ENCODE assay signal across 23 cellular contexts in genomic region chr11:118632577-118633318, GRCh38. TPM values are rescaled to one million over a fixed set of nuclear protein-coding genes. Genes with fewer than 3 reads are reported as not detected.
"Had no signal": no experiment of that assay in that cellular context is flagged by ENCODE, and none has a peak within 500 bp of the region (broad histone marks: within the 10 kb centered on the region; RNA-seq: fewer than 3 reads in every experiment).

No MANE protein-coding gene starts in this region.

- H3K27me3 ChIP-seq: adrenal gland, brain microvascular endothelial cell, upper lobe of left lung had no signal

- H3K27ac Mint-ChIP-seq: activated B cell treated with CpG ODN at 0.5 μM for 24 hours; activated CD4-positive, alpha-beta T cell treated with anti-CD3 and anti-CD28 coated beads, Interleukin-2, amount 10 ng/mL, durations not matched to agents 7 days and 5 days; activated naive CD4-positive, alpha-beta T cell treated with anti-CD3 and anti-CD28 coated beads, Interleukin-2, amount 10 ng/mL, durations not matched to agents 7 days and 5 days; activated T-helper 2 cell treated with anti-CD3 and anti-CD28 coated beads, Interferon-gamma antibody, Interleukin-2, Interleukin-4, amounts not matched to agents 10 μg/mL and 5 μg/mL and 100 μg/mL, durations not matched to agents 14 hours and 24 hours and 36 hours; endodermal cell; stimulated activated naive CD8-positive, alpha-beta T cell treated with anti-CD3 and anti-CD28 coated beads, Interleukin-15, Interleukin-2, amounts not matched to agents 100 ng/mL and 50 ng/mL, for 24 hours had no signal

- H3K36me3 Mint-ChIP-seq: activated naive CD4-positive, alpha-beta T cell treated with anti-CD3 and anti-CD28 coated beads, Interleukin-2, amount 10 ng/mL, durations not matched to agents 7 days and 5 days; naive thymus-derived CD4-positive, alpha-beta T cell had no signal

- H3K9me3 Mint-ChIP-seq: activated B cell treated with CpG ODN at 0.5 μM for 24 hours; activated CD4-positive, alpha-beta T cell treated with anti-CD3 and anti-CD28 coated beads, Interleukin-2, amount 10 ng/mL, durations not matched to agents 7 days and 5 days; activated naive CD4-positive, alpha-beta T cell treated with anti-CD3 and anti-CD28 coated beads, Interleukin-2, amount 10 ng/mL, durations not matched to agents 7 days and 5 days; activated T-helper 2 cell treated with anti-CD3 and anti-CD28 coated beads, Interferon-gamma antibody, Interleukin-2, Interleukin-4, amounts not matched to agents 10 μg/mL and 5 μg/mL and 100 μg/mL, durations not matched to agents 14 hours and 24 hours and 36 hours; endodermal cell; naive thymus-derived CD4-positive, alpha-beta T cell; stimulated activated naive CD8-positive, alpha-beta T cell treated with anti-CD3 and anti-CD28 coated beads, Interleukin-15, Interleukin-2, amounts not matched to agents 100 ng/mL and 50 ng/mL, for 24 hours had no signal

- H3K4me1 Mint-ChIP-seq: activated B cell treated with CpG ODN at 0.5 μM for 24 hours; activated naive CD4-positive, alpha-beta T cell treated with anti-CD3 and anti-CD28 coated beads, Interleukin-2, amount 10 ng/mL, durations not matched to agents 7 days and 5 days had no signal

- H3K27me3 Mint-ChIP-seq: activated CD4-positive, alpha-beta T cell treated with anti-CD3 and anti-CD28 coated beads, Interleukin-2, amount 10 ng/mL, durations not matched to agents 7 days and 5 days; stimulated activated naive CD8-positive, alpha-beta T cell treated with anti-CD3 and anti-CD28 coated beads, Interleukin-15, Interleukin-2, amounts not matched to agents 100 ng/mL and 50 ng/mL, for 24 hours had no signal

- H3K27ac ChIP-seq: brain microvascular endothelial cell had no signal

- ATAC-seq: naive thymus-derived CD4-positive, alpha-beta T cell had no signal

- DNase-seq: activated B cell treated with CpG ODN at 0.5 μM for 24 hours; activated CD4-positive, alpha-beta T cell treated with anti-CD3 and anti-CD28 coated beads, Interleukin-2, amount 10 ng/mL, durations not matched to agents 7 days and 5 days; activated CD8-positive, alpha-beta memory T cell treated with anti-CD3 and anti-CD28 coated beads for 24 hours; activated naive CD4-positive, alpha-beta T cell treated with anti-CD3 and anti-CD28 coated beads, Interleukin-2, amount 10 ng/mL, durations not matched to agents 7 days and 5 days; adrenal gland; brain microvascular endothelial cell; dermis blood vessel endothelial cell; endodermal cell; head of caudate nucleus; naive thymus-derived CD4-positive, alpha-beta T cell; nucleus accumbens; SHP77 treated with DMSO at 0.1 percent for 48 hours; stimulated activated CD4-positive, alpha-beta T cell treated with anti-CD3 and anti-CD28 coated beads, Interleukin-2, amount 100 ng/mL, for 48 hours; T-helper 2 cell; upper lobe of left lung had no signal

- H3K4me3 Mint-ChIP-seq: activated B cell treated with CpG ODN at 0.5 μM for 24 hours; activated CD4-positive, alpha-beta T cell treated with anti-CD3 and anti-CD28 coated beads, Interleukin-2, amount 10 ng/mL, durations not matched to agents 7 days and 5 days; activated naive CD4-positive, alpha-beta T cell treated with anti-CD3 and anti-CD28 coated beads, Interleukin-2, amount 10 ng/mL, durations not matched to agents 7 days and 5 days; endodermal cell; naive thymus-derived CD4-positive, alpha-beta T cell; stimulated activated naive CD8-positive, alpha-beta T cell treated with anti-CD3 and anti-CD28 coated beads, Interleukin-15, Interleukin-2, amounts not matched to agents 100 ng/mL and 50 ng/mL, for 24 hours had no signal

- H3K9me3 ChIP-seq: adrenal gland, prostate gland, upper lobe of left lung had no signal

- H3K36me3 ChIP-seq: prostate gland had no signal

- H3K4me3 ChIP-seq: adrenal gland, lung, prostate gland, upper lobe of left lung had no signal

RNA-seq across cellular contexts. Expression of gene TREH, which starts 46.7 kb away (rescaled TPM):
- total RNA-seq: activated B cell treated with CpG ODN at 0.5 μM for 24 hours; activated CD4-positive, alpha-beta T cell treated with anti-CD3 and anti-CD28 coated beads, Interleukin-2, amount 10 ng/mL, durations not matched to agents 7 days and 5 days; activated T-helper 2 cell treated with anti-CD3 and anti-CD28 coated beads, Interferon-gamma antibody, Interleukin-2, Interleukin-4, amounts not matched to agents 10 μg/mL and 5 μg/mL and 100 μg/mL, durations not matched to agents 14 hours and 24 hours and 36 hours; adrenal gland; cerebellum; dermis blood vessel endothelial cell; endodermal cell; fibroblast of villous mesenchyme; mononuclear cell; naive thymus-derived CD4-positive, alpha-beta T cell; sciatic nerve had no signal
- polyA plus RNA-seq: naive thymus-derived CD4-positive, alpha-beta T cell had no signal
